18 cellular contexts compared by ENCODE assay signal in the genomic region with DNA sequence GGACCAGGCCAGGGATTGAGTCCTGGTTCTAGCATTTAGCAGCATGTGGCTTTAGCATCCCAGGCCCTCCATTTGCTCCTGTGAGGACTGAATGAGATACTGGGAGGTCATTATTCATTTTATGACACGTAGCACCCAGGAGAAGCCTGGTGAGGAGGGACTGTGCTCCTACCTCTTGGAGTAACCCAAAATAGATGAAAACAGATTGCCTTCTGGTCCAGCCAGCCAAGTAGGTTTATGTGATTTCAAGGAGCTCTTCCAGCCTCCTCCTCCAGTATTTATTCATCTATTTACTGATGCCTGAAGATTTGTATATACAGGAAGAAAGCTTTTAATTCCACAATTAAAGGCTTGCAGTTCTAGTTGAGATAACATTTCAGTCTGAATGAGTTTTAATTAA.
A peak's percentile ranks its signal among the peaks of the same experiment; 100 is the strongest.
DNase-seq lines count a peak whose midpoint lies in the region; ATAC-seq and TF ChIP-seq lines count a peak whose summit lies in the region.
"Had no signal": no experiment of that assay in that cellular context is flagged by ENCODE, and none has a peak within 500 bp of the region (broad histone marks: within the 10 kb centered on the region; RNA-seq: fewer than 3 reads in every experiment).

No MANE protein-coding gene starts in this region.

- no peak overlapping the region for H3K9ac ChIP-seq in neuronal stem cell (ENCODE audit: low read depth, low read length, poor library complexity)
- H3K9ac ChIP-seq: BLaER1 had no signal

- H3K27ac Mint-ChIP-seq in CD4-positive, alpha-beta T cell, result no peak overlapping the region
- H3K27ac Mint-ChIP-seq: CD14-positive monocyte; CD4-positive, CD25-positive, alpha-beta regulatory T cell; CD8-positive, alpha-beta T cell had no signal

- H3K18ac ChIP-seq in neuronal stem cell (ENCODE audit: low read length), result no peak overlapping the region

- H3K27me3 Mint-ChIP-seq in CD4-positive, alpha-beta T cell, result no peaks in the 10 kb centered on the region

- no peak overlapping the region for H4K91ac ChIP-seq in neuronal stem cell (ENCODE audit: low read depth, low read length, poor library complexity)

- H3K27ac ChIP-seq in psoas muscle (peak overlapping the region; percentile 88), neuronal stem cell (replicated peaks; ENCODE audit: low read length) (no peak overlapping the region)
- no peak overlapping the region for H3K27ac ChIP-seq in CD4-positive, alpha-beta T cell (ENCODE audit: low read depth, low read length)
- H3K27ac ChIP-seq: BLaER1 had no signal

- H2BK12ac ChIP-seq in neuronal stem cell (ENCODE audit: low read length), result no peak overlapping the region

- intact Hi-C loops in psoas muscle (cut with DNase I), result no loop called here
- intact Hi-C loops in CD4-positive, alpha-beta T cell (cut with DNase I, micrococcal nuclease), result no loop called here

- H3K4me3 ChIP-seq in psoas muscle (no peak overlapping the region), neuronal stem cell (ENCODE audit: low read length in 2 of 2) (no peak overlapping the region)
- H3K4me3 ChIP-seq: BLaER1, GM12878 had no signal

- in situ Hi-C loops in G401 (cut with HindIII; ENCODE audit: low sequenced_read_pairs), result no loop called here

- 46 to 95% (median 46%) methylated on average over 1 of the region's 1 CpG for WGBS in psoas muscle, 3 donors
- WGBS in neuronal stem cell (ENCODE audit: extremely low coverage in 2 of 2, insufficient read length in 2 of 2, insufficient replicate concordance in 1 of 2), 2 donors, result no CpG with 5 or more reads among the region's 1 CpG

- POLR2A ChIA-PET in CD4-positive, alpha-beta T cell (lab: Charles Lee), result no interaction called here

- H3K36me3 Mint-ChIP-seq in CD4-positive, alpha-beta T cell (ENCODE audit: low read depth), result no peaks in the 10 kb centered on the region
- H3K36me3 Mint-ChIP-seq: CD14-positive monocyte; CD4-positive, CD25-positive, alpha-beta regulatory T cell; CD8-positive, alpha-beta T cell had no signal

- no peaks in the 10 kb centered on the region for H3K4me1 Mint-ChIP-seq in CD4-positive, alpha-beta T cell (ENCODE audit: low read depth)
- H3K4me1 Mint-ChIP-seq: CD14-positive monocyte; CD4-positive, CD25-positive, alpha-beta regulatory T cell had no signal

- H2BK5ac ChIP-seq in neuronal stem cell (ENCODE audit: low read length), result no peak overlapping the region

- DNase-seq in G401 (ENCODE audit: low spot score), result peak; percentile 73
- peak; percentile 66 for DNase-seq in cerebellar cortex (ENCODE audit: low spot score)
- no peak for DNase-seq in psoas muscle
- no peak for DNase-seq in CD4-positive, alpha-beta T cell
- DNase-seq in effector CD4-positive, alpha-beta T cell, result no peak
- no peak for DNase-seq in neuronal stem cell (ENCODE audit: low spot score)
- DNase-seq: 8988T; ACHN; BE2C; Caco-2; Calu3; CD4-positive, CD25-positive, alpha-beta regulatory T cell; CD8-positive, alpha-beta T cell; DMS79 treated with DMSO at 0.1 percent for 48 hours; GDM1 had no signal

- TF ChIP-seq CTCF in psoas muscle (IDR thresholded peaks at IDR 0.05), result no peak
- TF ChIP-seq CTCF in CD4-positive, alpha-beta T cell (IDR thresholded peaks at IDR 0.05), result no peak

- H2BK120ac ChIP-seq in neuronal stem cell (ENCODE audit: low read depth, low read length), result no peak overlapping the region

- H3K4ac ChIP-seq in neuronal stem cell (ENCODE audit: low read length), result no peak overlapping the region

- H2BK15ac ChIP-seq in neuronal stem cell (ENCODE audit: low read length), result no peak overlapping the region

- H3K27me3 ChIP-seq in psoas muscle (ENCODE audit: insufficient read depth in 3 of 3, low read length in 2 of 3) (no peaks in the 10 kb centered on the region), neuronal stem cell (ENCODE audit: control insufficient read depth in 3 of 3, insufficient read depth in 3 of 3, low read depth in 1 of 3, low read length in 3 of 3) (peaks cover 0 to 2% (median 0%) of the 10 kb centered on the region in 3 experiments)
- H3K27me3 ChIP-seq in CD4-positive, alpha-beta T cell (ENCODE audit: control insufficient read depth, insufficient read depth, low read length), result peaks cover 5% of the 10 kb centered on the region
- H3K27me3 ChIP-seq: BE2C, BLaER1 had no signal

- no peaks in the 10 kb centered on the region for H3K9me3 ChIP-seq in psoas muscle
- H3K9me3 ChIP-seq in CD4-positive, alpha-beta T cell (ENCODE audit: control insufficient read depth, low read length), result no peaks in the 10 kb centered on the region
- no peaks in the 10 kb centered on the region for H3K9me3 ChIP-seq in neuronal stem cell (replicated peaks in 1 of 2; ENCODE audit: control insufficient read depth in 2 of 2, insufficient read depth in 1 of 2, low read depth in 1 of 2, low read length in 2 of 2)
- H3K9me3 ChIP-seq: BE2C, BLaER1, Caco-2 had no signal

- no peaks in the 10 kb centered on the region for H3K9me3 Mint-ChIP-seq in CD4-positive, alpha-beta T cell
- H3K9me3 Mint-ChIP-seq: CD4-positive, CD25-positive, alpha-beta regulatory T cell; CD8-positive, alpha-beta T cell had no signal

- CTCF ChIA-PET in CD4-positive, alpha-beta T cell (lab: Charles Lee), result no interaction called here

- H2AFZ ChIP-seq in neuronal stem cell (ENCODE audit: low read length), result no peak overlapping the region

- H3K79me1 ChIP-seq in neuronal stem cell (ENCODE audit: low read depth, low read length), result no peaks in the 10 kb centered on the region

- no peak overlapping the region for H2AK5ac ChIP-seq in neuronal stem cell (ENCODE audit: low read depth, low read length)

- no peak overlapping the region for H3K4me2 ChIP-seq in neuronal stem cell (ENCODE audit: insufficient read depth, low read length, poor library complexity, severe bottlenecking)
- H3K4me2 ChIP-seq: BLaER1 had no signal

- H3K4me1 ChIP-seq in psoas muscle, result peaks cover 20% of the 10 kb centered on the region
- H3K4me1 ChIP-seq in neuronal stem cell (ENCODE audit: control insufficient read depth in 2 of 2, insufficient read depth in 1 of 2, low read depth in 1 of 2, low read length in 2 of 2), result no peaks in the 10 kb centered on the region
- H3K4me1 ChIP-seq: BE2C, BLaER1, Caco-2 had no signal

- no peak for ATAC-seq in psoas muscle
- no peak for ATAC-seq in CD4-positive, alpha-beta T cell (ENCODE audit: poor library complexity)
- ATAC-seq: CD8-positive, alpha-beta T cell; GM12878 had no signal

- H4K8ac ChIP-seq in neuronal stem cell (ENCODE audit: low read depth, low read length), result no peak overlapping the region

- H3K4me3 Mint-ChIP-seq in CD4-positive, alpha-beta T cell, result no peak overlapping the region
- H3K4me3 Mint-ChIP-seq: CD14-positive monocyte; CD4-positive, CD25-positive, alpha-beta regulatory T cell; CD8-positive, alpha-beta T cell had no signal

- H3K14ac ChIP-seq in neuronal stem cell (ENCODE audit: low read length), result no peak overlapping the region

- no peak overlapping the region for H3K23ac ChIP-seq in neuronal stem cell (ENCODE audit: low read depth, low read length, poor library complexity)

- peaks cover 0 to 33% of the 10 kb centered on the region in 2 donors for H3K36me3 ChIP-seq in psoas muscle (ENCODE audit: insufficient read depth in 1 of 2, low read depth in 1 of 2)
- no peaks in the 10 kb centered on the region for H3K36me3 ChIP-seq in neuronal stem cell (replicated peaks in 1 of 2; ENCODE audit: control insufficient read depth in 2 of 2, insufficient read depth in 2 of 2, low read length in 2 of 2)
- H3K36me3 ChIP-seq: BE2C, BLaER1 had no signal

Comparison
In these comparisons a context has a peak if more than half of its experiments do, and no peak if none do; other contexts are left out.
1. DNase-seq: peak in G401 (single experiment) and cerebellar cortex (single experiment); none in psoas muscle (0 of 2), CD4-positive, alpha-beta T cell (0 of 10), effector CD4-positive, alpha-beta T cell (single experiment) and neuronal stem cell (single experiment).